In genomic region chr13:101520672-101521071, GRCh38 we compare ENCODE assay signal across 9 cellular contexts.
DNase-seq lines count a peak whose midpoint lies in the region; ATAC-seq and TF ChIP-seq lines count a peak whose summit lies in the region.
"Had no signal": no experiment of that assay in that cellular context is flagged by ENCODE, and none has a peak within 500 bp of the region (broad histone marks: within the 10 kb centered on the region; RNA-seq: fewer than 3 reads in every experiment).

No MANE protein-coding gene starts in this region.

- no peaks in the 10 kb centered on the region for H3K4me1 ChIP-seq in right atrium auricular region

- no peaks in the 10 kb centered on the region for H3K36me3 ChIP-seq in right atrium auricular region

- no peak for TF ChIP-seq CTCF in HFFc6 (IDR thresholded peaks at IDR 0.05)
- TF ChIP-seq CTCF in right atrium auricular region (IDR thresholded peaks at IDR 0.05), result no peak

- H3K9me3 Mint-ChIP-seq in HFFc6, result no peaks in the 10 kb centered on the region
- peaks cover 6% of the 10 kb centered on the region for H3K9me3 Mint-ChIP-seq in T-helper 2 cell treated with Interferon-gamma antibody and Interleukin-4, amounts not matched to agents 5 μg/mL and 100 μg/mL, for 36 hours

- peak overlapping the region; percentile 91 for H3K27ac Mint-ChIP-seq in HFFc6
- peak overlapping the region; percentile 60 for H3K27ac Mint-ChIP-seq in T-helper 2 cell treated with Interferon-gamma antibody and Interleukin-4, amounts not matched to agents 5 μg/mL and 100 μg/mL, for 36 hours

- H3K36me3 Mint-ChIP-seq in HFFc6 (ENCODE audit: low read depth), result peaks cover 26% of the 10 kb centered on the region; the same call in 1 of the 2 replicates
- peaks cover 4% of the 10 kb centered on the region for H3K36me3 Mint-ChIP-seq in T-helper 2 cell treated with Interferon-gamma antibody and Interleukin-4, amounts not matched to agents 5 μg/mL and 100 μg/mL, for 36 hours (ENCODE audit: low read depth)

- H3K27me3 ChIP-seq in right atrium auricular region, result no peaks in the 10 kb centered on the region

- H3K9me3 ChIP-seq in right atrium auricular region, result no peaks in the 10 kb centered on the region

- H3K27me3 Mint-ChIP-seq in HFFc6 (ENCODE audit: insufficient read depth), result peaks cover 4% of the 10 kb centered on the region; the same call in 1 of the 2 replicates
- H3K27me3 Mint-ChIP-seq in T-helper 2 cell treated with Interferon-gamma antibody and Interleukin-4, amounts not matched to agents 5 μg/mL and 100 μg/mL, for 36 hours (ENCODE audit: low read depth), result peaks cover 21% of the 10 kb centered on the region

- no peak overlapping the region for H3K27ac ChIP-seq in right atrium auricular region

- peak; percentile 55 for DNase-seq in HFFc6
- peak; percentile 19 for DNase-seq in T-helper 2 cell treated with Interferon-gamma antibody and Interleukin-4, amounts not matched to agents 5 μg/mL and 100 μg/mL, for 36 hours (ENCODE audit: low spot score)
- peak; percentile 61 for DNase-seq in islet precursor cell
- DNase-seq in right atrium auricular region (ENCODE audit: low spot score), result no peak
- no peak for DNase-seq in C1 segment of cervical spinal cord (lab: John Stamatoyannopoulos, UW)
- DNase-seq in OCI-M2 (lab: John Stamatoyannopoulos, UW; ENCODE audit: unreplicated experiment), result no peak
- DNase-seq in HuH-7 (ENCODE audit: low spot score), result no peak
- DNase-seq: left cardiac atrium had no signal

- H3K4me3 Mint-ChIP-seq in HFFc6, result peak overlapping the region; percentile 49
- peak overlapping the region; percentile 69 for H3K4me3 Mint-ChIP-seq in T-helper 2 cell treated with Interferon-gamma antibody and Interleukin-4, amounts not matched to agents 5 μg/mL and 100 μg/mL, for 36 hours

- H3K4me3 ChIP-seq in right atrium auricular region, result no peak overlapping the region

- peak; percentile 75 for ATAC-seq in GM18498 (IDR thresholded peaks at IDR 0.05; ENCODE audit: unreplicated experiment)

- peaks cover 73% of the 10 kb centered on the region for H3K4me1 Mint-ChIP-seq in HFFc6 (ENCODE audit: low read depth)
- H3K4me1 Mint-ChIP-seq in T-helper 2 cell treated with Interferon-gamma antibody and Interleukin-4, amounts not matched to agents 5 μg/mL and 100 μg/mL, for 36 hours (ENCODE audit: low read depth), result peaks cover 22% of the 10 kb centered on the region

Comparison
In these comparisons a context has a peak if more than half of its experiments do, and no peak if none do; other contexts are left out.
1. DNase-seq: peak in HFFc6 (single experiment), T-helper 2 cell treated with Interferon-gamma antibody and Interleukin-4, amounts not matched to agents 5 μg/mL and 100 μg/mL, for 36 hours (single experiment) and islet precursor cell (single experiment); none in right atrium auricular region (single experiment), C1 segment of cervical spinal cord (0 of 14), OCI-M2 (single experiment) and HuH-7 (single experiment).